8 cellular contexts compared by ENCODE assay signal in genomic region chr15:99565281-99566156, GRCh38. TPM values are rescaled to one million over a fixed set of nuclear protein-coding genes. Genes with fewer than 3 reads are reported as not detected.
DNase-seq lines count a peak whose midpoint lies in the region; ATAC-seq, FAIRE-seq and TF ChIP-seq lines count a peak whose summit lies in the region.

Gene MEF2A (plus strand): TSS chr15:99565984. CDS start chr15:99633120, 67,136 bp downstream.

- TF ChIP-seq POLR2A in GM12891 (IDR thresholded peaks at IDR 0.05; ENCODE audit: low read depth, low read length), result peak; percentile 41; the same call in 1 of the 2 replicates

- DNase-seq in GM12891 (ENCODE audit: insufficient read length, low spot score) (peak; percentile 83), NCI-H146 (lab: John Stamatoyannopoulos, UW) (peak; percentile 96), amniotic epithelial cell (ENCODE audit: low read depth) (peak; percentile 94), left cardiac atrium (peak; percentile 97), posterior cingulate gyrus (peak; percentile 87 to 98 (median 92)), type B pancreatic cell (ENCODE audit: extremely low spot score, unreplicated experiment) (peak; percentile 95)

- intact Hi-C loops in T-helper 1 cell treated with Interleukin-12 subunit alpha and Interleukin-12 subunit beta and Interleukin-4 antibody, amounts not matched to agents 30 ng/mL and 1 ng/mL, for 36 hours (cut with micrococcal nuclease), result loop anchor here (1.0 to 5.0 kb wide), 11 partner anchors 121 to 1605 kb away; partner anchors contain the start of genes ARRDC4, ASB7, LINS1 and LRRC28
- intact Hi-C loops in left cardiac atrium (cut with DNase I), result loop anchor here (2.0 to 10.0 kb wide), 5 partner anchors 91 to 158 kb away; no protein-coding TSS in a partner anchor
- intact Hi-C loops in posterior cingulate gyrus (cut with DNase I), result loop anchor here (5.0 to 10.0 kb wide), 4 partner anchors 51 to 281 kb away; partner anchors contain the start of gene LYSMD4

- peak within 1 kb of the TSS; percentile 100 for H3K4me3 Mint-ChIP-seq in type B pancreatic cell

- peaks cover 34% of the 10 kb centered on the region for H3K4me1 Mint-ChIP-seq in type B pancreatic cell (ENCODE audit: unreplicated experiment)

- peaks cover 10% of the 10 kb centered on the region for H3K27me3 Mint-ChIP-seq in type B pancreatic cell

- peak; percentile 99 for FAIRE-seq in GM12891 (lab: Jason Lieb, UNC)

- peak within 1 kb of the TSS; percentile 97 for H3K27ac Mint-ChIP-seq in type B pancreatic cell

- no peaks in the 10 kb centered on the region for H3K36me3 Mint-ChIP-seq in type B pancreatic cell

- H3K9me3 Mint-ChIP-seq in type B pancreatic cell, result no peaks in the 10 kb centered on the region

- TF ChIP-seq CTCF in type B pancreatic cell (conservative IDR thresholded peaks at IDR 0.05), result no peak

- ATAC-seq in HG02798 (IDR thresholded peaks at IDR 0.05; ENCODE audit: poor library complexity, unreplicated experiment), result peak; percentile 66
- peak; percentile 83 to 86 for ATAC-seq in left cardiac atrium

TF ChIP-seq in GM12891, 5 proteins besides CTCF, POLR2A, EP300 and RAD21:
- peak; percentile 39 for TF ChIP-seq PAX5 (IDR thresholded peaks at IDR 0.05; ENCODE audit: insufficient read depth, low read length, severe bottlenecking)
- peak; percentile 53 for TF ChIP-seq POU2F2 (IDR thresholded peaks at IDR 0.05; ENCODE audit: low read depth, low read length)
- peak; percentile 37; the same call in 1 of the 2 replicates for TF ChIP-seq SPI1 (IDR thresholded peaks at IDR 0.05; ENCODE audit: low read depth, low read length)
- peak; percentile 80 for TF ChIP-seq TAF1 (IDR thresholded peaks at IDR 0.05; ENCODE audit: low read depth, low read length)
- peak; percentile 73 for TF ChIP-seq POLR2AphosphoS5 (IDR thresholded peaks at IDR 0.05; ENCODE audit: low read depth, low read length)

RNA-seq across cellular contexts. Expression of gene MEF2A, which starts in this region (rescaled TPM):
- polyA plus RNA-seq in GM12891 (2012; ENCODE audit: low read depth, missing spikeins), result 15.0 TPM
- 27.2 and 29.2 TPM in 2 replicates for total RNA-seq in T-helper 1 cell treated with Interleukin-12 subunit alpha and Interleukin-12 subunit beta and Interleukin-4 antibody, amounts not matched to agents 30 ng/mL and 1 ng/mL, for 36 hours
- 100 to 1,000 TPM in 1 of 2 donors, 10 to 100 TPM in 1; 96.0 to 145 TPM for total RNA-seq in left cardiac atrium
- 26.0 and 30.8 TPM in 2 replicates for total RNA-seq in type B pancreatic cell (ENCODE audit: low replicate concordance)

Comparison
In these comparisons a context has a peak if more than half of its experiments do, and no peak if none do; other contexts are left out.
1. Peak in every context shown above with its lines: DNase-seq and ATAC-seq.